Comparison of ENCODE assay signal across 17 cellular contexts in genomic region chr5:173733065-173733824, GRCh38.
DNase-seq lines count a peak whose midpoint lies in the region; ATAC-seq, FAIRE-seq and TF ChIP-seq lines count a peak whose summit lies in the region.
"Had no signal": no experiment of that assay in that cellular context is flagged by ENCODE, and none has a peak within 500 bp of the region (broad histone marks: within the 10 kb centered on the region; RNA-seq: fewer than 3 reads in every experiment).

No MANE protein-coding gene starts in this region.

- CTCF ChIA-PET in K562 (lab: Yijun Ruan, JAX; ENCODE audit: low intra/inter-chr PET ratio) = interaction anchor here (0.7 kb wide), 1 partner anchor 112 kb away, joined by 3 read pairs; no protein-coding TSS in a partner anchor
- CTCF ChIA-PET in RWPE1 (lab: Yijun Ruan, JAX) = interaction anchor here (0.6 to 0.7 kb wide), 4 partner anchors 9 to 966 kb away, joined by 3 to 5 read pairs (median 3); no protein-coding TSS in a partner anchor

- peak overlapping the region in 4 of 7 donors; percentile 14 to 61 (median 46) for H3K27ac Mint-ChIP-seq in CD14-positive monocyte
- H3K27ac Mint-ChIP-seq: activated CD4-positive, alpha-beta T cell treated with anti-CD3 and anti-CD28 coated beads, Interleukin-2, amount 10 ng/mL, durations not matched to agents 7 days and 5 days had no signal

- H3K36me3 Mint-ChIP-seq in CD14-positive monocyte = no peaks in the 10 kb centered on the region

- ATAC-seq in K562 = no peak
- ATAC-seq in pancreas = peak in 3 of 4 donors; percentile 14 to 73 (median 69)
- ATAC-seq in GM21737 (IDR thresholded peaks at IDR 0.05; ENCODE audit: unreplicated experiment) = no peak
- ATAC-seq: left ventricle myocardium superior had no signal

- peaks cover 12 to 23% of the 10 kb centered on the region in 2 experiments; a peak in 4 of 5 replicates for H3K4me1 ChIP-seq in K562 (replicated peaks in 1 of 2; ENCODE audit: control insufficient read depth in 2 of 2, insufficient read depth in 2 of 2, low read length in 2 of 2)
- H3K4me1 ChIP-seq in pancreas = peaks cover 0 to 2% (median 1%) of the 10 kb centered on the region in 3 donors
- H3K4me1 ChIP-seq: vagina had no signal

- TF ChIP-seq EP300 in K562 (IDR thresholded peaks at IDR 0.05; ENCODE audit: low read length) = no peak

- H3K4me2 ChIP-seq in K562 (ENCODE audit: insufficient read depth, low read length) = no peak overlapping the region

- in situ Hi-C loops in K562 (cut with MboI) = no loop called here

- intact Hi-C loops in CD14-positive monocyte (cut with micrococcal nuclease) = loop anchor here in 1 of 2 donors (10.0 kb wide), 2 partner anchors 72 to 132 kb away; no protein-coding TSS in a partner anchor
- intact Hi-C loops in K562 (cut with micrococcal nuclease) = no loop called here
- intact Hi-C loops in pancreas (cut with DNase I) = no loop called here

- H3K9me3 ChIP-seq in K562 (replicated peaks; ENCODE audit: control insufficient read depth, insufficient read depth, low read depth, low read length) (no peaks in the 10 kb centered on the region), pancreas (no peaks in the 10 kb centered on the region)
- H3K9me3 ChIP-seq: vagina had no signal

- peaks cover 0 to 2% (median 0%) of the 10 kb centered on the region in 7 donors for H3K9me3 Mint-ChIP-seq in CD14-positive monocyte
- H3K9me3 Mint-ChIP-seq: activated CD4-positive, alpha-beta T cell treated with anti-CD3 and anti-CD28 coated beads, Interleukin-2, amount 10 ng/mL, durations not matched to agents 7 days and 5 days; central memory CD8-positive, alpha-beta T cell had no signal

- BruUV-seq in K562 (replicated peaks; lab: Mats Ljungman, UMichigan) = no TSS peak

- H4K20me1 ChIP-seq in K562 (replicated peaks; ENCODE audit: control insufficient read depth, insufficient read depth, low read length) = no peaks in the 10 kb centered on the region

- H3K9ac ChIP-seq in K562 (ENCODE audit: insufficient read depth in 1 of 2, low read depth in 2 of 2, low read length in 2 of 2) = no peak overlapping the region

- H2AFZ ChIP-seq in K562 (ENCODE audit: low read depth, low read length) = peak overlapping the region; percentile 29; the same call in 1 of the 2 replicates

- H3K27me3 ChIP-seq in K562 (ENCODE audit: control insufficient read depth in 2 of 2, insufficient read depth in 2 of 2, low read length in 2 of 2) = no peaks in the 10 kb centered on the region
- H3K27me3 ChIP-seq in pancreas = no peaks in the 10 kb centered on the region
- H3K27me3 ChIP-seq: vagina had no signal

- H3K36me3 ChIP-seq in K562 (ENCODE audit: control insufficient read depth, insufficient read depth, low read length) = no peaks in the 10 kb centered on the region
- no peaks in the 10 kb centered on the region for H3K36me3 ChIP-seq in pancreas
- H3K36me3 ChIP-seq: vagina had no signal

- FAIRE-seq in K562 (lab: Jason Lieb, UNC) = no peak
- no peak for FAIRE-seq in pancreas (lab: Jason Lieb, UNC)
- FAIRE-seq: TTC549 had no signal

- H3K9me1 ChIP-seq in K562 (ENCODE audit: control insufficient read depth, insufficient read depth, low read length) = no peaks in the 10 kb centered on the region

- no peak for DNase-seq in CD14-positive monocyte (ENCODE audit: low spot score)
- peak; percentile 40 for DNase-seq in GM12865 (ENCODE audit: low read depth)
- peak in 1 of 4 experiments; percentile 20 for DNase-seq in K562 (ENCODE audit: extremely low read depth in 1 of 4, low spot score in 3 of 4)
- no peak for DNase-seq in pancreas
- no peak for DNase-seq in NCI-H524 treated with DMSO at 0.1 percent for 48 hours (lab: John Stamatoyannopoulos, UW)
- no peak for DNase-seq in RWPE1 (ENCODE audit: low spot score)
- DNase-seq: activated CD4-positive, alpha-beta T cell treated with anti-CD3 and anti-CD28 coated beads, Interleukin-2, amount 10 ng/mL, durations not matched to agents 7 days and 5 days; effector memory CD4-positive, alpha-beta T cell; left ventricle myocardium superior; MM.1S; NCI-H2029; NCI-H526 treated with DMSO at 0.1 percent for 48 hours; stimulated activated CD4-positive, alpha-beta T cell treated with anti-CD3 and anti-CD28 coated beads, Interleukin-2, amount 100 ng/mL, for 24 hours had no signal

- no peak overlapping the region for H3K4me3 ChIP-seq in GM12865 (ENCODE audit: low read depth, low read length)
- H3K4me3 ChIP-seq in K562 = no peak overlapping the region
- no peak overlapping the region for H3K4me3 ChIP-seq in pancreas
- H3K4me3 ChIP-seq: vagina had no signal

- no peak for TF ChIP-seq POLR2A in K562 (conservative IDR thresholded peaks at IDR 0.05)

- H3K4me3 Mint-ChIP-seq in CD14-positive monocyte = peak overlapping the region in 1 of 2 donors; percentile 8
- H3K4me3 Mint-ChIP-seq: activated CD4-positive, alpha-beta T cell treated with anti-CD3 and anti-CD28 coated beads, Interleukin-2, amount 10 ng/mL, durations not matched to agents 7 days and 5 days; central memory CD8-positive, alpha-beta T cell had no signal

- TF ChIP-seq RAD21 in K562 (CRISPR knock-in tag; conservative IDR thresholded peaks at IDR 0.05 in 1 of 2, IDR thresholded peaks at IDR 0.05 in 1 of 2) = peak; percentile 18 to 63; a peak in 3 of 4 replicates

- TF ChIP-seq CTCF in CD14-positive monocyte (IDR thresholded peaks at IDR 0.05) (no peak), GM12865 (IDR thresholded peaks at IDR 0.05; ENCODE audit: insufficient read depth, low read depth, low read length, missing control alignments) (no peak), K562 (IDR thresholded peaks at IDR 0.05 in 2 of 3, conservative IDR thresholded peaks at IDR 0.05 in 1 of 3; ENCODE audit: insufficient read depth in 2 of 3, low read depth in 1 of 3, low read length in 3 of 3) (peak in 1 of 3 experiments; percentile 39; a peak in 2 of 6 replicates), pancreas (IDR thresholded peaks at IDR 0.05) (no peak), RWPE1 (conservative IDR thresholded peaks at IDR 0.05; ENCODE audit: low read depth) (no peak)

- POLR2A ChIA-PET in K562 (lab: Yijun Ruan, JAX) = interaction anchor here (0.6 to 1.5 kb wide), 4 partner anchors 11 to 117 kb away, joined by 3 to 4 read pairs (median 4); partner anchors contain the start of gene BOD1
- POLR2A ChIA-PET in RWPE1 (lab: Yijun Ruan, JAX; ENCODE audit: low non-redundant PET) = no interaction called here

- H3K79me2 ChIP-seq in K562 (ENCODE audit: control insufficient read depth, insufficient read depth, low read length) = no peaks in the 10 kb centered on the region

- peaks cover 37% of the 10 kb centered on the region for H3K4me1 Mint-ChIP-seq in CD14-positive monocyte
- H3K4me1 Mint-ChIP-seq: activated CD4-positive, alpha-beta T cell treated with anti-CD3 and anti-CD28 coated beads, Interleukin-2, amount 10 ng/mL, durations not matched to agents 7 days and 5 days; central memory CD8-positive, alpha-beta T cell had no signal

- WGBS in K562 (ENCODE audit: insufficient coverage, low coverage, missing lambda C conversion rate) = 50% methylated on average over 12 of the region's 12 CpGs
- WGBS in pancreas, 2 donors = 84 to 85% methylated on average over 12 of the region's 12 CpGs

- H3K27me3 Mint-ChIP-seq in CD14-positive monocyte (ENCODE audit: low read depth in 3 of 3) = peaks cover 0 to 6% (median 3%) of the 10 kb centered on the region in 3 donors
- H3K27me3 Mint-ChIP-seq: activated CD4-positive, alpha-beta T cell treated with anti-CD3 and anti-CD28 coated beads, Interleukin-2, amount 10 ng/mL, durations not matched to agents 7 days and 5 days had no signal

- H3K27ac ChIP-seq in K562 (ENCODE audit: extremely low read depth, low read depth, low read length) (no peak overlapping the region), pancreas (no peak overlapping the region), RWPE1 (no peak overlapping the region)
- H3K27ac ChIP-seq: vagina had no signal

TF ChIP-seq in K562, 482 proteins besides CTCF, POLR2A, EP300 and RAD21:
- TF ChIP-seq ELF1 (tag; IDR thresholded peaks at IDR 0.05) (no peak), TAF7 (tag; IDR thresholded peaks at IDR 0.05) (no peak), RFX1 (IDR thresholded peaks at IDR 0.05) (peak; percentile 57), E2F4 (CRISPR knock-in tag; IDR thresholded peaks at IDR 0.05; ENCODE audit: low read depth) (no peak), MED1 (CRISPR knock-in tag; IDR thresholded peaks at IDR 0.05; ENCODE audit: borderline replicate concordance) (no peak), ETV1 (tag; conservative IDR thresholded peaks at IDR 0.05; ENCODE audit: low read depth) (0 out of 2 replicates have a peak, but pooled peaks have one; percentile 10)
- TF ChIP-seq, protein P1, sequence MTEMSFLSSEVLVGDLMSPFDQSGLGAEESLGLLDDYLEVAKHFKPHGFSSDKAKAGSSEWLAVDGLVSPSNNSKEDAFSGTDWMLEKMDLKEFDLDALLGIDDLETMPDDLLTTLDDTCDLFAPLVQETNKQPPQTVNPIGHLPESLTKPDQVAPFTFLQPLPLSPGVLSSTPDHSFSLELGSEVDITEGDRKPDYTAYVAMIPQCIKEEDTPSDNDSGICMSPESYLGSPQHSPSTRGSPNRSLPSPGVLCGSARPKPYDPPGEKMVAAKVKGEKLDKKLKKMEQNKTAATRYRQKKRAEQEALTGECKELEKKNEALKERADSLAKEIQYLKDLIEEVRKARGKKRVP (CRISPR knock-in tag; IDR thresholded peaks at IDR 0.05) = no peak

Comparison
In these comparisons a context has a peak if more than half of its experiments do, and no peak if none do; other contexts are left out.
1. ATAC-seq: peak in pancreas (3 of 4); none in K562 (single experiment) and GM21737 (single experiment).